In genomic region chr6:16955899-16956298, GRCh38 we compare ENCODE assay signal across 18 cellular contexts.
"Had no signal": no experiment of that assay in that cellular context is flagged by ENCODE, and none has a peak within 500 bp of the region (broad histone marks: within the 10 kb centered on the region; RNA-seq: fewer than 3 reads in every experiment).

No MANE protein-coding gene starts in this region.

- H3K27ac Mint-ChIP-seq: nephron progenitor cell had no signal

- ATAC-seq: body of pancreas, heart right ventricle, left colon, right cardiac atrium had no signal

- FAIRE-seq: endometrium, keratinocyte, urothelium cell line had no signal

- H3K27me3 ChIP-seq: body of pancreas, cardiac muscle cell, heart right ventricle, stomach, suprapubic skin, tibial nerve had no signal

- DNase-seq: activated naive CD4-positive, alpha-beta T cell; anterior cingulate cortex; body of pancreas; foreskin fibroblast; heart right ventricle; left colon; mesenchymal stem cell; nephron progenitor cell; right cardiac atrium; stimulated activated CD4-positive, alpha-beta T cell treated with anti-CD3 and anti-CD28 coated beads, Interleukin-4, amount 100 ng/mL, for 24 hours; stomach had no signal

- H3K9me3 ChIP-seq: body of pancreas, heart right ventricle, stomach, suprapubic skin, tibial nerve had no signal

- H3K4me3 Mint-ChIP-seq: nephron progenitor cell had no signal

- H3K36me3 ChIP-seq: cardiac muscle cell, heart right ventricle, stomach, suprapubic skin, tibial nerve had no signal

- H3K9me3 Mint-ChIP-seq: nephron progenitor cell had no signal

- H3K4me1 Mint-ChIP-seq: nephron progenitor cell had no signal

- H3K27ac ChIP-seq: body of pancreas, cardiac muscle cell, heart right ventricle, parathyroid adenoma, stomach, suprapubic skin, tibial nerve had no signal

- H3K4me1 ChIP-seq: body of pancreas, parathyroid adenoma, stomach, suprapubic skin, tibial nerve had no signal

- H3K4me3 ChIP-seq: body of pancreas, cardiac muscle cell, heart right ventricle, stomach, suprapubic skin, tibial nerve had no signal
